27 cellular contexts compared by ENCODE assay signal in the genomic region with DNA sequence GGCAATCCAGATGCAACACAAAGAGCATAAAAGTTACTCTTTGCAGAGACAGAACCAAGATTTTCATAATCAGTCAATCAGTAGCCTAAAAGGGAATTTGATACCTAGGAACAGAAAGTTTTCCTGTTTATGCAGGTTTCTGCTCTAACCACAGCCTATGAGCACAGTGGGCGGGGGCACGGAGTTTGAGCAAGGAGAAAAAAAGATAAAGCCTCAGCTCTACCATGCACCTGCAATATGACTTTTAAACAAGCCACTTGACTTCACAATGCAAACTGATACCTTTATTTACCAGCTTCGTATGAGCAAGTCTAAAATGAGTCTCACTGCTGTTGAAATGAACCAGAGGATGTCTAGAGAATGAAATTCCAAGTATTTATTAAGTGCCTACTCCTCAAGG. TPM values are rescaled to one million over a fixed set of nuclear protein-coding genes. Genes with fewer than 3 reads are reported as not detected.
DNase-seq lines count a peak whose midpoint lies in the region; ATAC-seq and TF ChIP-seq lines count a peak whose summit lies in the region.
"Had no signal": no experiment of that assay in that cellular context is flagged by ENCODE, and none has a peak within 500 bp of the region (broad histone marks: within the 10 kb centered on the region; RNA-seq: fewer than 3 reads in every experiment).

No MANE protein-coding gene starts in this region.

- H3K4me3 ChIP-seq in epithelial cell of esophagus (ENCODE audit: low read length) (no peak overlapping the region), endodermal cell (ENCODE audit: low read length) (no peak overlapping the region)
- H3K4me3 ChIP-seq: BLaER1 treated with 17β-estradiol and CSF1 and Interleukin-3, amounts not matched to agents 10 nM and 100 nM; heart left ventricle; right lobe of liver; SJSA1; suprapubic skin had no signal

- H3K27me3 Mint-ChIP-seq in endodermal cell (ENCODE audit: insufficient read depth) = peaks cover 46% of the 10 kb centered on the region

- H3K9ac ChIP-seq in endodermal cell (ENCODE audit: extremely low read depth, low read length, poor library complexity, severe bottlenecking) = no peak overlapping the region
- H3K9ac ChIP-seq: BLaER1 treated with 17β-estradiol and CSF1 and Interleukin-3, amounts not matched to agents 10 nM and 100 nM had no signal

- WGBS in endodermal cell (ENCODE audit: insufficient coverage in 1 of 2, insufficient read length in 1 of 2), 2 experiments = 87 to 96% methylated on average over 3 of the region's 3 CpGs

- no peaks in the 10 kb centered on the region for H3K36me3 ChIP-seq in endodermal cell (ENCODE audit: control insufficient read depth, insufficient read depth, low read length)
- H3K36me3 ChIP-seq: BLaER1 treated with 17β-estradiol and CSF1 and Interleukin-3, amounts not matched to agents 10 nM and 100 nM; heart left ventricle; right lobe of liver; SJSA1; suprapubic skin had no signal

- peaks cover 39% of the 10 kb centered on the region for H3K27me3 ChIP-seq in endodermal cell (ENCODE audit: control insufficient read depth, insufficient read depth, low read length, poor library complexity, severe bottlenecking)
- H3K27me3 ChIP-seq: BLaER1 treated with 17β-estradiol and CSF1 and Interleukin-3, amounts not matched to agents 10 nM and 100 nM; right lobe of liver; suprapubic skin had no signal

- DNase-seq in DMS153 treated with DMSO at 0.1 percent for 48 hours (lab: John Stamatoyannopoulos, UW; ENCODE audit: unreplicated experiment) (peak; percentile 35), NCI-H2029 (lab: John Stamatoyannopoulos, UW) (peak; percentile 61), NCI-H526 treated with DMSO at 0.1 percent for 48 hours (lab: John Stamatoyannopoulos, UW) (peak; percentile 27), epithelial cell of esophagus (ENCODE audit: low read depth) (peak; percentile 65), endodermal cell (no peak)
- DNase-seq in activated naive CD4-positive, alpha-beta T cell treated with anti-CD3 and anti-CD28 coated beads, Interleukin-2, amount 50 U/mL, for 16 hours = no peak
- no peak for DNase-seq in effector CD8-positive, alpha-beta T cell (lab: John Stamatoyannopoulos, UW)
- DNase-seq: activated CD8-positive, alpha-beta T cell treated with anti-CD3 and anti-CD28 coated beads, Interleukin-2, amount 10 ng/mL, durations not matched to agents 7 days and 5 days; activated T-cell treated with anti-CD3 and anti-CD28 coated beads, Interleukin-2, amount 50 U/mL, for 48 hours; effector memory CD8-positive, alpha-beta T cell; H9; heart left ventricle; immature natural killer cell; IMR-90; naive B cell; NCI-H446 treated with DMSO at 0.1 percent for 48 hours; right lobe of liver; stimulated activated CD4-positive, alpha-beta T cell treated with anti-CD3 and anti-CD28 coated beads, Interleukin-15, amount 100 ng/mL, for 24 hours had no signal

- no peak overlapping the region for H3K27ac ChIP-seq in endodermal cell (ENCODE audit: low read depth, low read length)
- H3K27ac ChIP-seq: BLaER1 treated with 17β-estradiol and CSF1 and Interleukin-3, amounts not matched to agents 10 nM and 100 nM; heart left ventricle; HL-60; right lobe of liver; SJSA1; suprapubic skin had no signal

- H3K9me3 Mint-ChIP-seq in endodermal cell = no peaks in the 10 kb centered on the region
- H3K9me3 Mint-ChIP-seq: H9; T-helper 1 cell treated with Interleukin-12 subunit alpha and Interleukin-12 subunit beta and Interleukin-4 antibody, amounts not matched to agents 30 μg/mL and 1 μg/mL, for 36 hours had no signal

- no peak overlapping the region for H3K27ac Mint-ChIP-seq in endodermal cell
- H3K27ac Mint-ChIP-seq: activated CD8-positive, alpha-beta T cell treated with anti-CD3 and anti-CD28 coated beads, Interleukin-2, amount 10 ng/mL, durations not matched to agents 7 days and 5 days; activated naive CD4-positive, alpha-beta T cell treated with anti-CD3 and anti-CD28 coated beads, Interleukin-2, amount 50 U/mL, for 72 hours; effector memory CD8-positive, alpha-beta T cell; H9; immature natural killer cell; naive B cell; T-helper 1 cell treated with Interleukin-12 subunit alpha and Interleukin-12 subunit beta and Interleukin-4 antibody, amounts not matched to agents 30 μg/mL and 1 μg/mL, for 36 hours had no signal

- TF ChIP-seq CTCF in epithelial cell of esophagus (IDR thresholded peaks at IDR 0.05; ENCODE audit: insufficient read depth, low read depth, low read length, missing control alignments) (no peak), endodermal cell (conservative IDR thresholded peaks at IDR 0.05) (no peak)

- no peaks in the 10 kb centered on the region for H3K36me3 Mint-ChIP-seq in endodermal cell (ENCODE audit: low read depth)
- H3K36me3 Mint-ChIP-seq: immature natural killer cell, naive B cell had no signal

- peaks cover 2% of the 10 kb centered on the region for H3K4me1 Mint-ChIP-seq in endodermal cell
- H3K4me1 Mint-ChIP-seq: immature natural killer cell, naive B cell had no signal

- ATAC-seq in GM19452 (IDR thresholded peaks at IDR 0.05; ENCODE audit: unreplicated experiment) = no peak
- ATAC-seq: activated CD8-positive, alpha-beta T cell treated with anti-CD3 and anti-CD28 coated beads, Interleukin-2, amount 10 ng/mL, durations not matched to agents 7 days and 5 days; activated naive CD4-positive, alpha-beta T cell treated with anti-CD3 and anti-CD28 coated beads, Interleukin-2, amount 50 U/mL, for 72 hours; effector memory CD8-positive, alpha-beta T cell; heart left ventricle; right lobe of liver had no signal

- H3K9me3 ChIP-seq in endodermal cell (ENCODE audit: control insufficient read depth, low read length) = no peaks in the 10 kb centered on the region
- H3K9me3 ChIP-seq: heart left ventricle, right lobe of liver, SJSA1, suprapubic skin had no signal

- H3K4me3 Mint-ChIP-seq in endodermal cell = no peak overlapping the region
- H3K4me3 Mint-ChIP-seq: activated CD8-positive, alpha-beta T cell treated with anti-CD3 and anti-CD28 coated beads, Interleukin-2, amount 10 ng/mL, durations not matched to agents 7 days and 5 days; effector memory CD8-positive, alpha-beta T cell; H9; immature natural killer cell; naive B cell; T-helper 1 cell treated with Interleukin-12 subunit alpha and Interleukin-12 subunit beta and Interleukin-4 antibody, amounts not matched to agents 30 μg/mL and 1 μg/mL, for 36 hours had no signal

- H3K4me1 ChIP-seq in endodermal cell (ENCODE audit: control insufficient read depth, insufficient read depth, low read length) = no peaks in the 10 kb centered on the region
- H3K4me1 ChIP-seq: BLaER1 treated with 17β-estradiol and CSF1 and Interleukin-3, amounts not matched to agents 10 nM and 100 nM; SJSA1 had no signal

RNA-seq across cellular contexts. Expression of a gene that starts 5.6 kb away (rescaled TPM):
- total RNA-seq in endodermal cell = 1 to 10 TPM in 1 of 2 donors, under 1 TPM in 1; 0.95 to 2.6 TPM
- polyA plus RNA-seq in endodermal cell (2013, experiment 1 of 2) = 5.3 TPM
- 3.5 TPM for polyA plus RNA-seq in endodermal cell (2013, experiment 2 of 2)
- total RNA-seq: A673; activated CD8-positive, alpha-beta T cell treated with anti-CD3 and anti-CD28 coated beads, Interleukin-2, amount 10 ng/mL, durations not matched to agents 7 days and 5 days; activated naive CD4-positive, alpha-beta T cell treated with anti-CD3 and anti-CD28 coated beads, Interleukin-2, amount 50 U/mL, for 72 hours; OCI-LY7; SJSA1 had no signal
- polyA plus RNA-seq: immature natural killer cell had no signal

Comparison
In these comparisons a context has a peak if more than half of its experiments do, and no peak if none do; other contexts are left out.
1. DNase-seq: peak in DMS153 treated with DMSO at 0.1 percent for 48 hours (single experiment), NCI-H2029 (single experiment), NCI-H526 treated with DMSO at 0.1 percent for 48 hours (single experiment) and epithelial cell of esophagus (single experiment); none in activated naive CD4-positive, alpha-beta T cell treated with anti-CD3 and anti-CD28 coated beads, Interleukin-2, amount 50 U/mL, for 16 hours (single experiment), endodermal cell (single experiment) and effector CD8-positive, alpha-beta T cell (single experiment).